9 cellular contexts compared by ENCODE assay signal in genomic region chr21:26715878-26716506, GRCh38.
DNase-seq lines count a peak whose midpoint lies in the region; ATAC-seq, FAIRE-seq and TF ChIP-seq lines count a peak whose summit lies in the region.
"Had no signal": no experiment of that assay in that cellular context is flagged by ENCODE, and none has a peak within 500 bp of the region (broad histone marks: within the 10 kb centered on the region; RNA-seq: fewer than 3 reads in every experiment).

No MANE protein-coding gene starts in this region.

- no peak for DNase-seq in D721Med (ENCODE audit: insufficient read length, low spot score)
- DNase-seq in H54 (ENCODE audit: insufficient read length, low spot score) = peak; percentile 59
- DNase-seq in NCI-H446 treated with DMSO at 0.1 percent for 48 hours (lab: John Stamatoyannopoulos, UW) = peak; percentile 8
- DNase-seq in body of pancreas = peak; percentile 45 to 55 (median 52)
- peak; percentile 63 for DNase-seq in iPS DF 6.9 (ENCODE audit: low read depth, low spot score)
- no peak for DNase-seq in spleen
- DNase-seq in GM19240 (ENCODE audit: insufficient read length, low spot score) = no peak
- no peak for DNase-seq in DMS153 (lab: John Stamatoyannopoulos, UW)

- H3K36me3 ChIP-seq in body of pancreas (replicated peaks in 1 of 2; ENCODE audit: insufficient read depth in 1 of 2, low read depth in 2 of 2) = no peaks in the 10 kb centered on the region
- H3K36me3 ChIP-seq in iPS DF 6.9 (ENCODE audit: control insufficient read depth, insufficient read depth, low read length) = no peaks in the 10 kb centered on the region
- no peaks in the 10 kb centered on the region for H3K36me3 ChIP-seq in spleen

- H3K9me3 ChIP-seq in body of pancreas = no peaks in the 10 kb centered on the region
- no peaks in the 10 kb centered on the region for H3K9me3 ChIP-seq in iPS DF 6.9 (ENCODE audit: control insufficient read depth, insufficient read depth, low read length)
- H3K9me3 ChIP-seq in spleen = no peaks in the 10 kb centered on the region

- ATAC-seq in body of pancreas = no peak

- no peaks in the 10 kb centered on the region for H3K4me1 ChIP-seq in body of pancreas
- H3K4me1 ChIP-seq in iPS DF 6.9 (ENCODE audit: control insufficient read depth, insufficient read depth, low read length) = no peaks in the 10 kb centered on the region; the same call in 1 of the 2 replicates
- peaks cover 0 to 14% (median 2%) of the 10 kb centered on the region in 6 donors for H3K4me1 ChIP-seq in spleen

- intact Hi-C loops in body of pancreas (cut with DNase I) (loop anchor here (10.0 kb wide), 1 partner anchor 831 kb away; no protein-coding TSS in a partner anchor), spleen (cut with DNase I; ENCODE audit: low total_unique reads) (loop anchor here (5.0 kb wide), 1 partner anchor 834 kb away; no protein-coding TSS in a partner anchor)

- 8 to 13% methylated on average over 7 of the region's 7 CpGs for WGBS in body of pancreas, 2 donors
- no CpG with 5 or more reads among the region's 7 CpGs for WGBS in iPS DF 6.9 (ENCODE audit: insufficient coverage, insufficient read length)
- WGBS in spleen, 5 donors = 20 to 35% (median 27%) methylated on average over 7 of the region's 7 CpGs

- TF ChIP-seq CTCF in D721Med (IDR thresholded peaks at IDR 0.05; ENCODE audit: insufficient read depth, missing control alignments) = peak; percentile 55
- peak; percentile 48 to 70 (median 56) for TF ChIP-seq CTCF in body of pancreas (IDR thresholded peaks at IDR 0.05)
- peak in 10 of 11 experiments; percentile 14 to 70 (median 50) for TF ChIP-seq CTCF in spleen (IDR thresholded peaks at IDR 0.05 in 8 of 11, conservative IDR thresholded peaks at IDR 0.05 in 3 of 11)

- FAIRE-seq in D721Med (lab: Jason Lieb, UNC) (no peak), H54 (lab: Jason Lieb, UNC) (peak; percentile 58)

- no peak overlapping the region for H3K4me3 ChIP-seq in body of pancreas
- H3K4me3 ChIP-seq in iPS DF 6.9 (ENCODE audit: low read length) = no peak overlapping the region
- H3K4me3 ChIP-seq in spleen = no peak overlapping the region
- H3K4me3 ChIP-seq: skin epidermis had no signal

- H3K27ac ChIP-seq in body of pancreas (no peak overlapping the region), iPS DF 6.9 (ENCODE audit: low read length) (no peak overlapping the region), spleen (no peak overlapping the region)
- H3K27ac ChIP-seq: skin epidermis had no signal

- no peaks in the 10 kb centered on the region for H3K27me3 ChIP-seq in body of pancreas
- no peaks in the 10 kb centered on the region for H3K27me3 ChIP-seq in iPS DF 6.9 (ENCODE audit: control insufficient read depth, insufficient read depth, low read length)
- H3K27me3 ChIP-seq in spleen (replicated peaks in 1 of 7) = peaks cover 0 to 9% (median 0%) of the 10 kb centered on the region in 7 donors

- TF ChIP-seq POLR2A in H54 (IDR thresholded peaks at IDR 0.05; ENCODE audit: low read depth, low read length) = no peak
- TF ChIP-seq POLR2A in body of pancreas (IDR thresholded peaks at IDR 0.05) = no peak
- TF ChIP-seq POLR2A in spleen (IDR thresholded peaks at IDR 0.05) = no peak

Comparison
In these comparisons a context has a peak if more than half of its experiments do, and no peak if none do; other contexts are left out.
1. DNase-seq: peak in H54 (single experiment), NCI-H446 treated with DMSO at 0.1 percent for 48 hours (single experiment), body of pancreas (4 of 4) and iPS DF 6.9 (single experiment); none in D721Med (single experiment), spleen (single experiment), GM19240 (single experiment) and DMS153 (single experiment).
2. Peak in every context shown above with its lines, with median percentiles within 50 percentile points of each other: CTCF ChIP-seq.